ENCODE assay signal across 1 cellular context in genomic region chr9:570187-570586, GRCh38.
TF ChIP-seq lines count a peak whose summit lies in the region.

No MANE protein-coding gene starts in this region.

TF ChIP-seq in SK-N-SH, 30 proteins besides CTCF, POLR2A, EP300 and RAD21 (continued from another document):
- TF ChIP-seq, protein P1, sequence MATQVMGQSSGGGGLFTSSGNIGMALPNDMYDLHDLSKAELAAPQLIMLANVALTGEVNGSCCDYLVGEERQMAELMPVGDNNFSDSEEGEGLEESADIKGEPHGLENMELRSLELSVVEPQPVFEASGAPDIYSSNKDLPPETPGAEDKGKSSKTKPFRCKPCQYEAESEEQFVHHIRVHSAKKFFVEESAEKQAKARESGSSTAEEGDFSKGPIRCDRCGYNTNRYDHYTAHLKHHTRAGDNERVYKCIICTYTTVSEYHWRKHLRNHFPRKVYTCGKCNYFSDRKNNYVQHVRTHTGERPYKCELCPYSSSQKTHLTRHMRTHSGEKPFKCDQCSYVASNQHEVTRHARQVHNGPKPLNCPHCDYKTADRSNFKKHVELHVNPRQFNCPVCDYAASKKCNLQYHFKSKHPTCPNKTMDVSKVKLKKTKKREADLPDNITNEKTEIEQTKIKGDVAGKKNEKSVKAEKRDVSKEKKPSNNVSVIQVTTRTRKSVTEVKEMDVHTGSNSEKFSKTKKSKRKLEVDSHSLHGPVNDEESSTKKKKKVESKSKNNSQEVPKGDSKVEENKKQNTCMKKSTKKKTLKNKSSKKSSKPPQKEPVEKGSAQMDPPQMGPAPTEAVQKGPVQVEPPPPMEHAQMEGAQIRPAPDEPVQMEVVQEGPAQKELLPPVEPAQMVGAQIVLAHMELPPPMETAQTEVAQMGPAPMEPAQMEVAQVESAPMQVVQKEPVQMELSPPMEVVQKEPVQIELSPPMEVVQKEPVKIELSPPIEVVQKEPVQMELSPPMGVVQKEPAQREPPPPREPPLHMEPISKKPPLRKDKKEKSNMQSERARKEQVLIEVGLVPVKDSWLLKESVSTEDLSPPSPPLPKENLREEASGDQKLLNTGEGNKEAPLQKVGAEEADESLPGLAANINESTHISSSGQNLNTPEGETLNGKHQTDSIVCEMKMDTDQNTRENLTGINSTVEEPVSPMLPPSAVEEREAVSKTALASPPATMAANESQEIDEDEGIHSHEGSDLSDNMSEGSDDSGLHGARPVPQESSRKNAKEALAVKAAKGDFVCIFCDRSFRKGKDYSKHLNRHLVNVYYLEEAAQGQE (IDR thresholded peaks at IDR 0.05; ENCODE audit: low read depth, low read length) = no peak
